ENCODE assay signal across 2 cellular contexts in the genomic region with DNA sequence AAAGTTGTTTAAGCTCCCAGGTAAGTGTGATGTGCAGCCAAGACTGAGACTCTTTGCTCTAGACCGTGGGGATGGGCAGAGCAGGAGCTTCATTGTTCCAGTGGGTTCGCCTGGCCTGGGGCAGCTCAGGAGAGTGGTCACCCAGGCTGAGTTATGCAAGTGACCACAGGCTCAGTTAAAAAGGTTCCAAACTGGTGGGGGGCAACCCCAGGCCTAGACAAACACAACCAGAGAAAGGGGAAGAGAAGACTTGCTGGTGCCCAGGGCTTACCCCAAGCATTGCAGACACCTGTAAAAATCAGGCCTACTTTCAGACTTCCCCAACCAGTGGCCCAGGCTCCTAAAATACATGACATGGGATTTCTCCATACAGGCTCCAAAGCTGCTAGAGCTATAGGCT.
TF ChIP-seq lines count a peak whose summit lies in the region.

No MANE protein-coding gene starts in this region.

TF ChIP-seq in IMR-90, 13 proteins besides CTCF, POLR2A, EP300 and RAD21:
- TF ChIP-seq FOS (IDR thresholded peaks at IDR 0.05; ENCODE audit: low read depth, low read length) = no peak
- TF ChIP-seq USF2 (IDR thresholded peaks at IDR 0.05; ENCODE audit: low read depth, low read length) = no peak
- no peak for TF ChIP-seq CHD1 (IDR thresholded peaks at IDR 0.05; ENCODE audit: low read depth, low read length)
- no peak for TF ChIP-seq MAFK (IDR thresholded peaks at IDR 0.05; ENCODE audit: low read depth, low read length)
- TF ChIP-seq RCOR1 (IDR thresholded peaks at IDR 0.05; ENCODE audit: insufficient replicate concordance, low read length) = no peak
- no peak for TF ChIP-seq RFX5 (IDR thresholded peaks at IDR 0.05; ENCODE audit: low read depth, low read length)
- no peak for TF ChIP-seq SMC3 (IDR thresholded peaks at IDR 0.05; ENCODE audit: low read depth, low read length)
- TF ChIP-seq NFE2L2 (IDR thresholded peaks at IDR 0.05; ENCODE audit: low read depth, low read length) = no peak
- no peak for TF ChIP-seq ELK1 (IDR thresholded peaks at IDR 0.05; ENCODE audit: borderline replicate concordance, low read depth, low read length)
- TF ChIP-seq MXI1 (IDR thresholded peaks at IDR 0.05; ENCODE audit: borderline replicate concordance, low read depth, low read length) = no peak
- TF ChIP-seq BHLHE40 (IDR thresholded peaks at IDR 0.05; ENCODE audit: low read depth, low read length) = no peak
- no peak for TF ChIP-seq MAZ (IDR thresholded peaks at IDR 0.05; ENCODE audit: borderline replicate concordance, low read depth, low read length)
- no peak for TF ChIP-seq CEBPB (IDR thresholded peaks at IDR 0.05; ENCODE audit: low read depth, low read length)
TF ChIP-seq in IMR-90: peak in this region for 0.

TF ChIP-seq in GM12878, 131 proteins besides CTCF, POLR2A, EP300 and RAD21:
- TF ChIP-seq POLR2AphosphoS5 (IDR thresholded peaks at IDR 0.05; ENCODE audit: low read length) (no peak), SPI1 (IDR thresholded peaks at IDR 0.05; ENCODE audit: borderline replicate concordance, insufficient read depth, low read depth, low read length) (peak; percentile 55), CBFB (IDR thresholded peaks at IDR 0.05; ENCODE audit: low read depth) (0 out of 2 replicates have a peak, but pooled peaks have one; percentile 21)
TF ChIP-seq in GM12878: peak in this region for 2.
